In the genomic region with DNA sequence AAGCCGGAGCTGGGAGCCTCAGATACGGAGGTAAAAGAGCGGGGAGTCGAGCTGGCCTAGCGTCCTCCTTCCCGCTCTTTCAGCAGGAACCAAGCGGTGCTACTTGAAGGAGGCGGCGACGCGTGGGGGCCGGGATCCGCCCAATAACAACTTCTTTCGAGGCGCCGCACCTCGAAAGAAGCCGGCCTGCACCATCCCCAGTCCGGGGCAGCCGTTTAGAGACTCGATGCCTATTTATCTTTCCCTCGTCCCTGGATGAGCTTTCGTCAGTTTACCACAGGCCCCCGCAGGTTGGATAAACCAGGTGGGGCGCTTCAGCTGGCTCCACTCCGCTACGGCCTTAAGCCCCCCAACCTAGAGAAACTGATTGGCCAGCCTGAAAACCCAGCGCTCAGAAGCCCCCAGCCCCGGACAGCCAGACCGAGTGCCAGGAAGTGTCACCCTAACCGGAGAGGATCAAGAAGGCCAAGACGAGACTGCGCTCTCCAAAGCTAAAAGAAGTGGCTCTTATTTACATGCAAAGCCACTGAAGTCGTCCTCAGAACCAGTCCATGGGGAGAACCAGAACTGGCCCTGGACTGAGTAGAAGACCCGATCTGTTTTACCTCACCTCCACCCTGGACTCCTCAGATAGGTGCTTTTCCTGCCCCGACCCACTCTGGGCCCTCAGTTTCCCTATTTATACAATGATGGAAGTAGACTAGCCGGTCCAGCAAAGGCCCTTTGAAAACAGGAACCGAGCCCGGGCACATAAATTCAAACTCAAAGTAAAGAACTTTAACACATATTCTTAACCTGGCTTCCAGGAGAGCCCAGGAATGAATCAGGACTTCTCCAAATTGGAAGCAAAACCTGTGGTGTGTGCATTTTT, we compare ENCODE assay signal across 1 cellular context.
TF ChIP-seq lines count a peak whose summit lies in the region.

No MANE protein-coding gene starts in this region.

TF ChIP-seq in A549, 52 proteins besides CTCF, POLR2A, EP300 and RAD21 (continued from another document):
- TF ChIP-seq EHF (CRISPR knock-in tag; IDR thresholded peaks at IDR 0.05), result no peak
- no peak for TF ChIP-seq NPAS2 (CRISPR knock-in tag; IDR thresholded peaks at IDR 0.05; ENCODE audit: borderline replicate concordance)
- no peak for TF ChIP-seq JUN (IDR thresholded peaks at IDR 0.05)
- TF ChIP-seq CHD4 (IDR thresholded peaks at IDR 0.05; ENCODE audit: borderline replicate concordance), result no peak
- no peak for TF ChIP-seq ZC3H11A (IDR thresholded peaks at IDR 0.05)
- TF ChIP-seq CBX2 (IDR thresholded peaks at IDR 0.05; ENCODE audit: borderline replicate concordance, low read depth), result no peak
- TF ChIP-seq TP53 (CRISPR knock-in tag; IDR thresholded peaks at IDR 0.05), result no peak
- TF ChIP-seq, protein P1, sequence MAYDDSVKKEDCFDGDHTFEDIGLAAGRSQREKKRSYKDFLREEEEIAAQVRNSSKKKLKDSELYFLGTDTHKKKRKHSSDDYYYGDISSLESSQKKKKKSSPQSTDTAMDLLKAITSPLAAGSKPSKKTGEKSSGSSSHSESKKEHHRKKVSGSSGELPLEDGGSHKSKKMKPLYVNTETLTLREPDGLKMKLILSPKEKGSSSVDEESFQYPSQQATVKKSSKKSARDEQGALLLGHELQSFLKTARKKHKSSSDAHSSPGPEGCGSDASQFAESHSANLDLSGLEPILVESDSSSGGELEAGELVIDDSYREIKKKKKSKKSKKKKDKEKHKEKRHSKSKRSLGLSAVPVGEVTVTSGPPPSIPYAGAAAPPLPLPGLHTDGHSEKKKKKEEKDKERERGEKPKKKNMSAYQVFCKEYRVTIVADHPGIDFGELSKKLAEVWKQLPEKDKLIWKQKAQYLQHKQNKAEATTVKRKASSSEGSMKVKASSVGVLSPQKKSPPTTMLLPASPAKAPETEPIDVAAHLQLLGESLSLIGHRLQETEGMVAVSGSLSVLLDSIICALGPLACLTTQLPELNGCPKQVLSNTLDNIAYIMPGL (CRISPR knock-in tag; IDR thresholded peaks at IDR 0.05; ENCODE audit: borderline replicate concordance), result no peak
- TF ChIP-seq NR3C1 (IDR thresholded peaks at IDR 0.05), result no peak
- TF ChIP-seq ZSCAN20 (CRISPR knock-in tag; IDR thresholded peaks at IDR 0.05), result no peak
- no peak for TF ChIP-seq MAFK (IDR thresholded peaks at IDR 0.05; ENCODE audit: partially characterized antibody)
- TF ChIP-seq SREBF2 (IDR thresholded peaks at IDR 0.05), result no peak
- TF ChIP-seq, protein P2, sequence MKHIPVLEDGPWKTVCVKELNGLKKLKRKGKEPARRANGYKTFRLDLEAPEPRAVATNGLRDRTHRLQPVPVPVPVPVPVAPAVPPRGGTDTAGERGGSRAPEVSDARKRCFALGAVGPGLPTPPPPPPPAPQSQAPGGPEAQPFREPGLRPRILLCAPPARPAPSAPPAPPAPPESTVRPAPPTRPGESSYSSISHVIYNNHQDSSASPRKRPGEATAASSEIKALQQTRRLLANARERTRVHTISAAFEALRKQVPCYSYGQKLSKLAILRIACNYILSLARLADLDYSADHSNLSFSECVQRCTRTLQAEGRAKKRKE (CRISPR knock-in tag; IDR thresholded peaks at IDR 0.05; ENCODE audit: low read depth), result no peak
- no peak for TF ChIP-seq RFX5 (IDR thresholded peaks at IDR 0.05)
TF ChIP-seq in A549: peak in this region for 0.
